Comparison of ENCODE assay signal across 24 cellular contexts in genomic region chr17:37422971-37423625, GRCh38. TPM values are rescaled to one million over a fixed set of nuclear protein-coding genes. Genes with fewer than 3 reads are reported as not detected.
DNase-seq lines count a peak whose midpoint lies in the region; ATAC-seq, FAIRE-seq and TF ChIP-seq lines count a peak whose summit lies in the region.
"Had no signal": no experiment of that assay in that cellular context is flagged by ENCODE, and none has a peak within 500 bp of the region (broad histone marks: within the 10 kb centered on the region; RNA-seq: fewer than 3 reads in every experiment).

No MANE protein-coding gene starts in this region.

- no peaks in the 10 kb centered on the region for H3K9me3 ChIP-seq in HepG2 (ENCODE audit: low read length)
- no peaks in the 10 kb centered on the region for H3K9me3 ChIP-seq in right lobe of liver
- H3K9me3 ChIP-seq in mesenchymal stem cell (ENCODE audit: control insufficient read depth, low read length): no peaks in the 10 kb centered on the region
- no peaks in the 10 kb centered on the region for H3K9me3 ChIP-seq in Caco-2
- H3K9me3 ChIP-seq: BLaER1 treated with 17β-estradiol and CSF1 and Interleukin-3, amounts not matched to agents 10 nM and 100 nM; SJCRH30 had no signal

- no peak overlapping the region for H4K91ac ChIP-seq in mesenchymal stem cell (ENCODE audit: low read length)

- no peak overlapping the region for H3K27ac Mint-ChIP-seq in Caco-2 (ENCODE audit: unreplicated experiment)

- peaks cover 11% of the 10 kb centered on the region; the same call in 1 of the 2 replicates for H3K4me1 ChIP-seq in HepG2 (ENCODE audit: insufficient read depth, low read length)
- H3K4me1 ChIP-seq in right lobe of liver: no peaks in the 10 kb centered on the region
- H3K4me1 ChIP-seq in mesenchymal stem cell (ENCODE audit: control insufficient read depth, insufficient read depth, low read depth, low read length): no peaks in the 10 kb centered on the region
- H3K4me1 ChIP-seq in Caco-2: no peaks in the 10 kb centered on the region
- H3K4me1 ChIP-seq: BLaER1 treated with 17β-estradiol and CSF1 and Interleukin-3, amounts not matched to agents 10 nM and 100 nM; SJCRH30 had no signal

- H3K4me3 Mint-ChIP-seq in Caco-2 (ENCODE audit: unreplicated experiment): no peak overlapping the region

- no peak overlapping the region for H3K23ac ChIP-seq in mesenchymal stem cell (ENCODE audit: low read length in 2 of 2)

- H3K9ac ChIP-seq in HepG2 (ENCODE audit: insufficient read depth, low read depth, low read length): no peak overlapping the region
- H3K9ac ChIP-seq in mesenchymal stem cell (ENCODE audit: low read length): no peak overlapping the region
- H3K9ac ChIP-seq: BLaER1 treated with 17β-estradiol and CSF1 and Interleukin-3, amounts not matched to agents 10 nM and 100 nM had no signal

- H3K4me2 ChIP-seq in HepG2 (ENCODE audit: low read depth, low read length) (no peak overlapping the region), mesenchymal stem cell (ENCODE audit: low read length, poor library complexity, severe bottlenecking) (no peak overlapping the region)
- H3K4me2 ChIP-seq: BLaER1 treated with 17β-estradiol and CSF1 and Interleukin-3, amounts not matched to agents 10 nM and 100 nM had no signal

- TF ChIP-seq POLR2A in HepG2 (IDR thresholded peaks at IDR 0.05; ENCODE audit: insufficient read depth in 1 of 2, low read depth in 2 of 2, low read length in 2 of 2): no peak
- no peak for TF ChIP-seq POLR2A in right lobe of liver (IDR thresholded peaks at IDR 0.05)

- no peak for FAIRE-seq in HepG2 (lab: Jason Lieb, UNC)
- FAIRE-seq: HTR-8/SVneo, RCC 7860 had no signal

- no peaks in the 10 kb centered on the region for H3K27me3 Mint-ChIP-seq in Caco-2 (ENCODE audit: insufficient read depth, unreplicated experiment)
- H3K27me3 Mint-ChIP-seq: CD4-positive, alpha-beta memory T cell had no signal

- WGBS in HepG2 (ENCODE audit: low lambda C conversion rate): 58% methylated on average over 4 of the region's 4 CpGs
- 76% methylated on average over 4 of the region's 4 CpGs for WGBS in right lobe of liver (ENCODE audit: insufficient coverage, low coverage, low lambda C conversion rate, missing lambda C conversion rate)
- WGBS in mesenchymal stem cell: 63% methylated on average over 4 of the region's 4 CpGs

- TF ChIP-seq CTCF in HepG2 (CRISPR knock-in tag; IDR thresholded peaks at IDR 0.05) (no peak), right lobe of liver (IDR thresholded peaks at IDR 0.05) (no peak), VCaP (conservative IDR thresholded peaks at IDR 0.05) (no peak), Caco-2 (IDR thresholded peaks at IDR 0.05; ENCODE audit: insufficient read depth in 1 of 2, low read depth in 1 of 2, low read length in 1 of 2, severe bottlenecking in 1 of 2, unreplicated experiment in 1 of 2) (no peak)

- TF ChIP-seq RAD21 in HepG2 (CRISPR knock-in tag; IDR thresholded peaks at IDR 0.05): no peak

- H4K8ac ChIP-seq in mesenchymal stem cell (ENCODE audit: low read length): no peak overlapping the region

- H3K79me1 ChIP-seq in mesenchymal stem cell (replicated peaks; ENCODE audit: low read length, poor library complexity, severe bottlenecking): peaks cover 35% of the 10 kb centered on the region

- no peak overlapping the region for H2BK12ac ChIP-seq in mesenchymal stem cell (ENCODE audit: low read length in 2 of 2)

- H3K36me3 Mint-ChIP-seq in Caco-2 (ENCODE audit: insufficient read depth, unreplicated experiment): peaks cover 63% of the 10 kb centered on the region

- POLR2A ChIA-PET in HepG2 (lab: Yijun Ruan, JAX) (interaction anchor here (2.8 kb wide), 1 partner anchor 16 kb away, joined by 9 read pairs; the partner anchor contains the start of genes ACACA and TADA2A), Caco-2 (lab: Charles Lee) (no interaction called here)

- H2BK5ac ChIP-seq in mesenchymal stem cell (ENCODE audit: low read depth, low read length, poor library complexity, severe bottlenecking): no peak overlapping the region

- no peak overlapping the region for H2AK5ac ChIP-seq in mesenchymal stem cell (ENCODE audit: low read length, severe bottlenecking)

- H3K9me3 Mint-ChIP-seq in Caco-2 (ENCODE audit: unreplicated experiment): no peaks in the 10 kb centered on the region
- H3K9me3 Mint-ChIP-seq: CD4-positive, alpha-beta memory T cell had no signal

- H3K27me3 ChIP-seq in HepG2 (ENCODE audit: control insufficient read depth in 1 of 2, insufficient read depth in 2 of 2, low read length in 2 of 2) (no peaks in the 10 kb centered on the region), right lobe of liver (no peaks in the 10 kb centered on the region), mesenchymal stem cell (ENCODE audit: control insufficient read depth in 1 of 2, insufficient read depth in 1 of 2, low read length in 2 of 2) (no peaks in the 10 kb centered on the region), Caco-2 (replicated peaks; ENCODE audit: control insufficient read depth, insufficient read depth, low read length) (no peaks in the 10 kb centered on the region)
- H3K27me3 ChIP-seq: BLaER1 treated with 17β-estradiol and CSF1 and Interleukin-3, amounts not matched to agents 10 nM and 100 nM; SJCRH30 had no signal

- in situ Hi-C loops in HepG2 (cut with HindIII; ENCODE audit: extremely low pct_ligation_motif_present, low pct_unique_long_range_greater_than_20kb): no loop called here

- H3K14ac ChIP-seq in mesenchymal stem cell (ENCODE audit: low read length in 2 of 2): no peak overlapping the region

- no peaks in the 10 kb centered on the region for H3K79me2 ChIP-seq in HepG2 (ENCODE audit: insufficient read depth, low read length)

- no peaks in the 10 kb centered on the region for H3K4me1 Mint-ChIP-seq in Caco-2 (ENCODE audit: low read depth, unreplicated experiment)

- ATAC-seq in HepG2 (no peak), right lobe of liver (no peak)

- no peaks in the 10 kb centered on the region for H4K20me1 ChIP-seq in HepG2 (ENCODE audit: insufficient read depth, low read length)

- H3K4ac ChIP-seq in mesenchymal stem cell (ENCODE audit: low read depth in 1 of 2, low read length in 2 of 2): no peak overlapping the region

- TF ChIP-seq EP300 in HepG2 (IDR thresholded peaks at IDR 0.05; ENCODE audit: low read depth in 2 of 2, low read length in 2 of 2) (no peak), HepG2 (CRISPR knock-in tag; IDR thresholded peaks at IDR 0.05; ENCODE audit: borderline replicate concordance) (no peak)

- H3K36me3 ChIP-seq in HepG2 (replicated peaks in 1 of 2; ENCODE audit: control insufficient read depth in 1 of 2, insufficient read depth in 2 of 2, low read length in 2 of 2) (peaks cover 3 to 43% of the 10 kb centered on the region in 2 experiments; a peak in 4 of 5 replicates), right lobe of liver (peaks cover 0 to 35% (median 22%) of the 10 kb centered on the region in 4 donors), mesenchymal stem cell (ENCODE audit: control insufficient read depth in 1 of 2, insufficient read depth in 2 of 2, low read depth in 1 of 2, low read length in 2 of 2) (peaks cover 32 to 69% of the 10 kb centered on the region in 2 experiments), Caco-2 (ENCODE audit: control insufficient read depth, insufficient read depth, low read length) (peaks cover 2% of the 10 kb centered on the region)

- no TSS peak for BruUV-seq in HepG2 (replicated peaks; lab: Mats Ljungman, UMichigan)
- BruUV-seq in Caco-2 (replicated peaks; lab: Mats Ljungman, UMichigan): no TSS peak

- H3K18ac ChIP-seq in mesenchymal stem cell (ENCODE audit: low read depth in 1 of 2, low read length in 2 of 2): no peak overlapping the region

- intact Hi-C loops in HepG2 (cut with micrococcal nuclease; ENCODE audit: unreplicated experiment) (no loop called here), right lobe of liver (cut with DNase I) (no loop called here), Caco-2 (cut with micrococcal nuclease; ENCODE audit: unreplicated experiment) (no loop called here)

- H2AFZ ChIP-seq in HepG2 (ENCODE audit: low read length): no peak overlapping the region
- no peak overlapping the region for H2AFZ ChIP-seq in mesenchymal stem cell (ENCODE audit: low read depth, low read length)

- CTCF ChIA-PET in HepG2 (lab: Yijun Ruan, JAX; ENCODE audit: low intra/inter-chr PET ratio, low total read pairs) (no interaction called here), Caco-2 (lab: Charles Lee) (interaction anchor here (0.7 to 1.6 kb wide), 3 partner anchors 15 to 64 kb away, joined by 3 to 7 read pairs (median 3); no protein-coding TSS in a partner anchor)

- no peak overlapping the region for H2BK120ac ChIP-seq in mesenchymal stem cell (ENCODE audit: low read depth, low read length)

- H3K27ac ChIP-seq in HepG2 (ENCODE audit: extremely low read length, insufficient read depth, low read length) (no peak overlapping the region), right lobe of liver (no peak overlapping the region), VCaP (peak overlapping the region; percentile 6; the same call in 1 of the 2 replicates), mesenchymal stem cell (ENCODE audit: low read length, poor library complexity, severe bottlenecking) (no peak overlapping the region)
- H3K27ac ChIP-seq: BLaER1 treated with 17β-estradiol and CSF1 and Interleukin-3, amounts not matched to agents 10 nM and 100 nM; SJCRH30 had no signal

- H3K4me3 ChIP-seq in HepG2 (replicated peaks in 1 of 3; ENCODE audit: insufficient read depth in 1 of 3, low read depth in 2 of 3, low read length in 3 of 3) (no peak overlapping the region), right lobe of liver (no peak overlapping the region), mesenchymal stem cell (ENCODE audit: insufficient read depth in 1 of 2, low read depth in 1 of 2, low read length in 2 of 2) (no peak overlapping the region), Caco-2 (ENCODE audit: low read depth, low read length) (no peak overlapping the region)
- H3K4me3 ChIP-seq: BLaER1 treated with 17β-estradiol and CSF1 and Interleukin-3, amounts not matched to agents 10 nM and 100 nM; SJCRH30 had no signal

- DNase-seq in HepG2 (ENCODE audit: low spot score) (no peak), right lobe of liver (no peak), mesenchymal stem cell (no peak), SW480 (ENCODE audit: low spot score) (no peak), Caco-2 (no peak), NCI-H1092 (lab: John Stamatoyannopoulos, UW) (no peak)
- DNase-seq: CD4-positive, alpha-beta memory T cell; DMS53; GDM1; GOT3; HCEC 1CT; IMR-90; MV-4-11; NCI-H1417 treated with DMSO at 0.1 percent for 48 hours; NCI-H187; NCI-H446; NCI-H526 treated with DMSO at 0.1 percent for 48 hours; OCI-M1 had no signal

- H2BK15ac ChIP-seq in mesenchymal stem cell (ENCODE audit: low read depth, poor library complexity, severe bottlenecking): peak overlapping the region; percentile 12

RNA-seq across cellular contexts. Expression of gene TADA2A, which starts 16.4 kb away (rescaled TPM):
- total RNA-seq in HepG2 (2016; rRNA removed; fragmentation: Illumina TruSeq; extraction: Trizol): 13.0 and 14.0 TPM in 2 replicates
- total RNA-seq in HepG2 (2016; cell fraction: cytosol; rRNA removed; fragmentation: Illumina TruSeq; extraction: Trizol; ENCODE audit: low read depth): 16.2 and 17.6 TPM in 2 replicates
- 12.8 and 14.6 TPM in 2 replicates for total RNA-seq in HepG2 (2016; cell fraction: insoluble cytoplasmic fraction; rRNA removed; fragmentation: Illumina TruSeq; extraction: Trizol)
- total RNA-seq in HepG2 (2016; cell fraction: membrane; rRNA removed; fragmentation: Illumina TruSeq; extraction: Trizol): 9.2 and 10.7 TPM in 2 replicates
- 14.0 and 16.9 TPM in 2 replicates for total RNA-seq in HepG2 (2016; cell fraction: nucleus; rRNA removed; fragmentation: Illumina TruSeq; extraction: Trizol)
- 5.8 and 8.0 TPM in 2 replicates for polyA plus RNA-seq in HepG2 (2011; rRNA removed)
- polyA plus RNA-seq in HepG2 (2011; cell fraction: cytosol; rRNA removed): 3.8 and 4.1 TPM in 2 replicates
- polyA plus RNA-seq in HepG2 (2011; cell fraction: nucleus; rRNA removed): 16.7 and 17.1 TPM in 2 replicates
- 6.0 and 10.9 TPM in 2 replicates for polyA plus RNA-seq in HepG2 (2012)
- 1.7 and 2.1 TPM in 2 replicates for polyA plus RNA-seq in HepG2 (2016; cell fraction: cytosol; fragmentation: Illumina TruSeq; extraction: Trizol; ENCODE audit: low read depth)
- 10.1 and 10.8 TPM in 2 replicates for polyA plus RNA-seq in HepG2 (2016; cell fraction: insoluble cytoplasmic fraction; fragmentation: Illumina TruSeq; extraction: Trizol; ENCODE audit: low read depth)
- polyA plus RNA-seq in HepG2 (2016; cell fraction: membrane; fragmentation: Illumina TruSeq; extraction: Trizol; ENCODE audit: low read depth): 3.2 and 3.3 TPM in 2 replicates
- polyA plus RNA-seq in HepG2 (2016; cell fraction: nucleus; fragmentation: Illumina TruSeq; extraction: Trizol; ENCODE audit: insufficient read depth, low read depth): 22.7 and 24.8 TPM in 2 replicates
- polyA minus RNA-seq in HepG2 (2011; rRNA and poly(A)+ RNA removed; ENCODE audit: low replicate concordance): 12.8 and 44.5 TPM in 2 replicates
- polyA minus RNA-seq in HepG2 (2011; cell fraction: cytosol; rRNA and poly(A)+ RNA removed): 3.3 and 5.7 TPM in 2 replicates
- polyA minus RNA-seq in HepG2 (2011; cell fraction: nucleus; rRNA and poly(A)+ RNA removed): 35.1 and 38.5 TPM in 2 replicates
- 1 to 10 TPM; 5.2 to 9.6 (median 7.4) TPM for total RNA-seq in right lobe of liver
- polyA plus RNA-seq in mesenchymal stem cell (2013, experiment 1 of 2): 11.1 TPM
- 11.2 TPM for polyA plus RNA-seq in mesenchymal stem cell (2013, experiment 2 of 2)
- total RNA-seq in Caco-2 (2022): 27.3 and 29.4 TPM in 2 replicates

RNA-seq across cellular contexts. Expression of gene ACACA, which starts 16.5 kb away (rescaled TPM):
- 47.2 and 66.3 TPM in 2 replicates for total RNA-seq in HepG2 (2016; rRNA removed; fragmentation: Illumina TruSeq; extraction: Trizol)
- total RNA-seq in HepG2 (2016; cell fraction: cytosol; rRNA removed; fragmentation: Illumina TruSeq; extraction: Trizol; ENCODE audit: low read depth): 22.2 and 23.4 TPM in 2 replicates
- total RNA-seq in HepG2 (2016; cell fraction: insoluble cytoplasmic fraction; rRNA removed; fragmentation: Illumina TruSeq; extraction: Trizol): 47.1 and 54.7 TPM in 2 replicates
- total RNA-seq in HepG2 (2016; cell fraction: membrane; rRNA removed; fragmentation: Illumina TruSeq; extraction: Trizol): 23.7 and 24.5 TPM in 2 replicates
- total RNA-seq in HepG2 (2016; cell fraction: nucleus; rRNA removed; fragmentation: Illumina TruSeq; extraction: Trizol): 104 and 116 TPM in 2 replicates
- 39.2 and 41.7 TPM in 2 replicates for polyA plus RNA-seq in HepG2 (2011; rRNA removed)
- polyA plus RNA-seq in HepG2 (2011; cell fraction: cytosol; rRNA removed): 21.4 and 33.5 TPM in 2 replicates
- 41.1 and 52.5 TPM in 2 replicates for polyA plus RNA-seq in HepG2 (2011; cell fraction: nucleus; rRNA removed)
- polyA plus RNA-seq in HepG2 (2012): 33.4 and 43.9 TPM in 2 replicates
- polyA plus RNA-seq in HepG2 (2016; cell fraction: cytosol; fragmentation: Illumina TruSeq; extraction: Trizol; ENCODE audit: low read depth): 16.6 and 18.4 TPM in 2 replicates
- polyA plus RNA-seq in HepG2 (2016; cell fraction: insoluble cytoplasmic fraction; fragmentation: Illumina TruSeq; extraction: Trizol; ENCODE audit: low read depth): 45.2 and 51.9 TPM in 2 replicates
- polyA plus RNA-seq in HepG2 (2016; cell fraction: membrane; fragmentation: Illumina TruSeq; extraction: Trizol; ENCODE audit: low read depth): 16.1 and 16.7 TPM in 2 replicates
- 95.1 and 97.4 TPM in 2 replicates for polyA plus RNA-seq in HepG2 (2016; cell fraction: nucleus; fragmentation: Illumina TruSeq; extraction: Trizol; ENCODE audit: insufficient read depth, low read depth)
- 221 and 344 TPM in 2 replicates for polyA minus RNA-seq in HepG2 (2011; rRNA and poly(A)+ RNA removed; ENCODE audit: low replicate concordance)
- polyA minus RNA-seq in HepG2 (2011; cell fraction: cytosol; rRNA and poly(A)+ RNA removed): 81.0 and 94.9 TPM in 2 replicates
- polyA minus RNA-seq in HepG2 (2011; cell fraction: nucleus; rRNA and poly(A)+ RNA removed): 194 and 291 TPM in 2 replicates
- 10 to 100 TPM; 14.6 to 56.4 (median 27.1) TPM for total RNA-seq in right lobe of liver
- polyA plus RNA-seq in mesenchymal stem cell (2013, experiment 1 of 2): 18.9 TPM
- 18.5 TPM for polyA plus RNA-seq in mesenchymal stem cell (2013, experiment 2 of 2)
- total RNA-seq in Caco-2 (2022): 108 and 113 TPM in 2 replicates

RNA-seq across cellular contexts. Expression of gene C17orf78, which starts 47.3 kb away (rescaled TPM):
- not detected in 2 replicates for total RNA-seq in HepG2 (2016; rRNA removed; fragmentation: Illumina TruSeq; extraction: Trizol)
- total RNA-seq in HepG2 (2016; cell fraction: cytosol; rRNA removed; fragmentation: Illumina TruSeq; extraction: Trizol; ENCODE audit: low read depth): not detected in 2 replicates
- total RNA-seq in HepG2 (2016; cell fraction: insoluble cytoplasmic fraction; rRNA removed; fragmentation: Illumina TruSeq; extraction: Trizol): not detected in 2 replicates
- not detected in 2 replicates for total RNA-seq in HepG2 (2016; cell fraction: membrane; rRNA removed; fragmentation: Illumina TruSeq; extraction: Trizol)
- not detected in 2 replicates for total RNA-seq in HepG2 (2016; cell fraction: nucleus; rRNA removed; fragmentation: Illumina TruSeq; extraction: Trizol)
- polyA plus RNA-seq in HepG2 (2011; rRNA removed): not detected in 2 replicates
- not detected in 2 replicates for polyA plus RNA-seq in HepG2 (2011; cell fraction: cytosol; rRNA removed)
- not detected in 2 replicates for polyA plus RNA-seq in HepG2 (2011; cell fraction: nucleus; rRNA removed)
- 0.08 TPM in 1 of 2 replicates, not detected in the other for polyA plus RNA-seq in HepG2 (2012)
- polyA plus RNA-seq in HepG2 (2016; cell fraction: cytosol; fragmentation: Illumina TruSeq; extraction: Trizol; ENCODE audit: low read depth): not detected in 2 replicates
- polyA plus RNA-seq in HepG2 (2016; cell fraction: insoluble cytoplasmic fraction; fragmentation: Illumina TruSeq; extraction: Trizol; ENCODE audit: low read depth): not detected in 2 replicates
- polyA plus RNA-seq in HepG2 (2016; cell fraction: membrane; fragmentation: Illumina TruSeq; extraction: Trizol; ENCODE audit: low read depth): not detected in 2 replicates
- polyA plus RNA-seq in HepG2 (2016; cell fraction: nucleus; fragmentation: Illumina TruSeq; extraction: Trizol; ENCODE audit: insufficient read depth, low read depth): not detected in 2 replicates
- not detected in 2 replicates for polyA minus RNA-seq in HepG2 (2011; rRNA and poly(A)+ RNA removed; ENCODE audit: low replicate concordance)
- not detected in 2 replicates for polyA minus RNA-seq in HepG2 (2011; cell fraction: cytosol; rRNA and poly(A)+ RNA removed)
- polyA minus RNA-seq in HepG2 (2011; cell fraction: nucleus; rRNA and poly(A)+ RNA removed): not detected in 2 replicates
- not detected for total RNA-seq in right lobe of liver
- not detected for polyA plus RNA-seq in mesenchymal stem cell (2013, experiment 1 of 2)
- polyA plus RNA-seq in mesenchymal stem cell (2013, experiment 2 of 2): not detected
- not detected in 2 replicates for total RNA-seq in Caco-2 (2022)
- total RNA-seq: CD4-positive, alpha-beta memory T cell; IMR-90; M059J; SJCRH30 had no signal
- polyA plus RNA-seq: CD4-positive, alpha-beta memory T cell; IMR-90 had no signal
